Comparison of ENCODE assay signal across 8 cellular contexts in genomic region chr16:89873109-89873821, GRCh38.
DNase-seq lines count a peak whose midpoint lies in the region; ATAC-seq and TF ChIP-seq lines count a peak whose summit lies in the region.

Gene TCF25 (plus strand): TSS chr16:89873592. CDS start chr16:89873668, 76 bp downstream.

- ATAC-seq in GM18519 (IDR thresholded peaks at IDR 0.05; ENCODE audit: low FRiP score, unreplicated experiment) (peak; percentile 27), HG03066 (IDR thresholded peaks at IDR 0.05; ENCODE audit: low read depth, unreplicated experiment) (peak; percentile 35)

- H3K9ac ChIP-seq in iPS-20b (ENCODE audit: low read depth, low read length) = peak within 1 kb of the TSS; percentile 94

- H3K36me3 ChIP-seq in WERI-Rb-1 (peaks cover 6% of the 10 kb centered on the region; the same call in 1 of the 2 replicates), iPS-20b (ENCODE audit: insufficient read depth, low read depth, low read length) (peaks cover 19% of the 10 kb centered on the region)

- DNase-seq in NCI-H2171 (lab: John Stamatoyannopoulos, UW) = peak; percentile 89
- peak; percentile 74 for DNase-seq in WERI-Rb-1
- DNase-seq in T47D (ENCODE audit: low read depth in 1 of 2, low spot score in 1 of 2) = peak; percentile 75 to 93

- H3K4me3 ChIP-seq in WERI-Rb-1 (ENCODE audit: low read depth, low read length) (peak within 1 kb of the TSS; percentile 57), iPS-20b (ENCODE audit: low read length) (peak within 1 kb of the TSS; percentile 84), skin epidermis (peak within 1 kb of the TSS; percentile 57 to 86 (median 73))

- TF ChIP-seq CTCF in 22Rv1 (IDR thresholded peaks at IDR 0.05) (no peak), WERI-Rb-1 (IDR thresholded peaks at IDR 0.05; ENCODE audit: low read depth, low read length) (no peak)

- in situ Hi-C loops in T47D (cut with HindIII; ENCODE audit: low pct_unique_long_range_greater_than_20kb, low sequenced_read_pairs) = no loop called here

- no peaks in the 10 kb centered on the region for H3K9me3 ChIP-seq in WERI-Rb-1 (ENCODE audit: severe bottlenecking)
- peaks cover under 1% of the 10 kb centered on the region; the same call in 1 of the 2 replicates for H3K9me3 ChIP-seq in iPS-20b (ENCODE audit: insufficient read depth, low read depth, low read length)

- H3K27me3 ChIP-seq in WERI-Rb-1 (ENCODE audit: insufficient read depth, low read depth, severe bottlenecking) (no peaks in the 10 kb centered on the region), iPS-20b (ENCODE audit: insufficient read depth, low read length) (peaks cover 5% of the 10 kb centered on the region; the same call in 1 of the 2 replicates)

- H3K27ac ChIP-seq in 22Rv1 (peak within 1 kb of the TSS; percentile 99), WERI-Rb-1 (peak within 1 kb of the TSS; percentile 92), iPS-20b (ENCODE audit: low read length) (peak within 1 kb of the TSS; percentile 83), skin epidermis (peak within 1 kb of the TSS; percentile 96 to 100 (median 99))

- H3K4me1 ChIP-seq in iPS-20b (ENCODE audit: insufficient read depth, low read length) = no peaks in the 10 kb centered on the region; the same call in 1 of the 2 replicates

Comparison
In these comparisons a context has a peak if more than half of its experiments do, and no peak if none do; other contexts are left out.
1. Peak in every context shown above with its lines: DNase-seq, ATAC-seq, H3K4me3 ChIP-seq and H3K27ac ChIP-seq.